ENCODE assay signal across 14 cellular contexts in genomic region chrX:41863343-41864203, GRCh38. TPM values are rescaled to one million over a fixed set of nuclear protein-coding genes. Genes with fewer than 3 reads are reported as not detected.
DNase-seq lines count a peak whose midpoint lies in the region; FAIRE-seq and TF ChIP-seq lines count a peak whose summit lies in the region.
"Had no signal": no experiment of that assay in that cellular context is flagged by ENCODE, and none has a peak within 500 bp of the region (broad histone marks: within the 10 kb centered on the region; RNA-seq: fewer than 3 reads in every experiment).

No MANE protein-coding gene starts in this region.

- POLR2A ChIA-PET in CD8-positive, alpha-beta memory T cell (lab: Charles Lee): no interaction called here

- TF ChIP-seq CTCF in BE2C (IDR thresholded peaks at IDR 0.05; ENCODE audit: low read depth, low read length) (peak; percentile 21; the same call in 1 of the 2 replicates), epithelial cell of proximal tubule (conservative IDR thresholded peaks at IDR 0.05; ENCODE audit: low read depth, low read length) (peak; percentile 16), right atrium auricular region (IDR thresholded peaks at IDR 0.05) (no peak)

- H3K4me3 ChIP-seq in BE2C (ENCODE audit: low read depth, low read length) (no peak overlapping the region), epithelial cell of proximal tubule (ENCODE audit: low read depth, low read length) (no peak overlapping the region), right atrium auricular region (no peak overlapping the region)
- H3K4me3 ChIP-seq in CD8-positive, alpha-beta memory T cell (ENCODE audit: low read length): no peak overlapping the region
- H3K4me3 ChIP-seq: SK-N-MC had no signal

- no peaks in the 10 kb centered on the region for H3K36me3 Mint-ChIP-seq in CD8-positive, alpha-beta memory T cell
- H3K36me3 Mint-ChIP-seq: activated naive CD4-positive, alpha-beta T cell treated with anti-CD3 and anti-CD28 coated beads, Interleukin-2, amount 50 U/mL, for 72 hours had no signal

- no peaks in the 10 kb centered on the region for H3K9me3 ChIP-seq in BE2C
- no peaks in the 10 kb centered on the region for H3K9me3 ChIP-seq in CD8-positive, alpha-beta memory T cell (ENCODE audit: low read length)
- H3K9me3 ChIP-seq in right atrium auricular region: no peaks in the 10 kb centered on the region

- no peaks in the 10 kb centered on the region for H3K27me3 Mint-ChIP-seq in CD8-positive, alpha-beta memory T cell

- CTCF ChIA-PET in CD8-positive, alpha-beta memory T cell (lab: Charles Lee): no interaction called here

- H3K27ac ChIP-seq in CD8-positive, alpha-beta memory T cell (ENCODE audit: low read depth, low read length): no peak overlapping the region
- no peak overlapping the region for H3K27ac ChIP-seq in right atrium auricular region
- H3K27ac ChIP-seq: parathyroid adenoma, SK-N-MC had no signal

- peaks cover 43 to 79% (median 54%) of the 10 kb centered on the region in 3 donors for H3K4me1 Mint-ChIP-seq in CD8-positive, alpha-beta memory T cell

- H3K27ac Mint-ChIP-seq in CD8-positive, alpha-beta memory T cell: peak overlapping the region in 7 of 8 donors; percentile 13 to 95 (median 60)
- H3K27ac Mint-ChIP-seq: activated naive CD4-positive, alpha-beta T cell treated with anti-CD3 and anti-CD28 coated beads, Interleukin-2, amount 50 U/mL, for 72 hours had no signal

- DNase-seq in BE2C: no peak
- no peak for DNase-seq in CD8-positive, alpha-beta memory T cell
- no peak for DNase-seq in RCC 7860 (ENCODE audit: low spot score)
- DNase-seq in epithelial cell of proximal tubule (ENCODE audit: low read depth): no peak
- DNase-seq in hypothalamus (lab: John Stamatoyannopoulos, UW): no peak
- no peak for DNase-seq in dermis blood vessel endothelial cell
- no peak for DNase-seq in right atrium auricular region (ENCODE audit: low spot score)
- DNase-seq in hippocampal formation (lab: John Stamatoyannopoulos, UW): no peak
- DNase-seq: NCI-H187; stimulated activated CD4-positive, alpha-beta T cell treated with anti-CD3 and anti-CD28 coated beads, Interleukin-15, amount 100 ng/mL, for 24 hours; trophoblast cell had no signal

- no peaks in the 10 kb centered on the region for H3K36me3 ChIP-seq in BE2C
- H3K36me3 ChIP-seq in CD8-positive, alpha-beta memory T cell (ENCODE audit: insufficient read depth, low read length): no peaks in the 10 kb centered on the region
- H3K36me3 ChIP-seq in right atrium auricular region: no peaks in the 10 kb centered on the region

- H3K27me3 ChIP-seq in BE2C (no peaks in the 10 kb centered on the region), right atrium auricular region (no peaks in the 10 kb centered on the region)
- no peaks in the 10 kb centered on the region for H3K27me3 ChIP-seq in CD8-positive, alpha-beta memory T cell (ENCODE audit: insufficient read depth, low read length, poor library complexity, severe bottlenecking)

- no peaks in the 10 kb centered on the region for H3K9me3 Mint-ChIP-seq in CD8-positive, alpha-beta memory T cell

- H3K4me3 Mint-ChIP-seq in CD8-positive, alpha-beta memory T cell: peak overlapping the region in 5 of 7 donors; percentile 34 to 61 (median 47)

- peak; percentile 49 for FAIRE-seq in RCC 7860 (lab: Jason Lieb, UNC)

- H3K4me1 ChIP-seq in BE2C: no peaks in the 10 kb centered on the region
- H3K4me1 ChIP-seq in CD8-positive, alpha-beta memory T cell (ENCODE audit: insufficient read depth, low read length): peaks cover 12% of the 10 kb centered on the region
- H3K4me1 ChIP-seq in right atrium auricular region: no peaks in the 10 kb centered on the region
- H3K4me1 ChIP-seq: parathyroid adenoma had no signal

RNA-seq across cellular contexts. Expression of gene CASK, which starts 59.8 kb away (rescaled TPM):
- polyA plus RNA-seq in BE2C (2012; ENCODE audit: insufficient read depth, insufficient read length, low read depth): 13.5 TPM
- total RNA-seq in CD8-positive, alpha-beta memory T cell: 10 to 100 TPM; 28.4 to 32.5 TPM
- polyA plus RNA-seq in CD8-positive, alpha-beta memory T cell: 20.2 TPM
- total RNA-seq in epithelial cell of proximal tubule: 22.9 and 58.8 TPM in 2 replicates
- total RNA-seq in dermis blood vessel endothelial cell: 32.3 and 51.1 TPM in 2 replicates
- 10 to 100 TPM; 15.0 to 17.0 TPM for total RNA-seq in right atrium auricular region

Comparison
In these comparisons a context has a peak if more than half of its experiments do, and no peak if none do; other contexts are left out.
1. CTCF ChIP-seq: peak in BE2C (single experiment) and epithelial cell of proximal tubule (single experiment); none in right atrium auricular region (0 of 2).